Comparison of ENCODE assay signal across 22 cellular contexts in genomic region chr20:52524865-52525264, GRCh38.
"Had no signal": no experiment of that assay in that cellular context is flagged by ENCODE, and none has a peak within 500 bp of the region (broad histone marks: within the 10 kb centered on the region; RNA-seq: fewer than 3 reads in every experiment).

No MANE protein-coding gene starts in this region.

- H3K27ac ChIP-seq: cardiac muscle cell, epithelial cell of prostate, left ventricle myocardium inferior, transverse colon had no signal

- H3K36me3 Mint-ChIP-seq: stimulated activated naive B cell treated with anti-CD40 and anti-IgM and Interleukin-4, amounts not matched to agents 10 μg/mL and 1 μg/mL and 100 μg/mL, for 72 hours had no signal

- H3K9me3 ChIP-seq: transverse colon had no signal

- H3K27ac Mint-ChIP-seq: activated naive CD8-positive, alpha-beta T cell treated with anti-CD3 and anti-CD28 coated beads for 36 hours; activated T-helper 2 cell treated with anti-CD3 and anti-CD28 coated beads, Interferon-gamma antibody, Interleukin-2, Interleukin-4, amounts not matched to agents 10 μg/mL and 5 μg/mL and 100 μg/mL, durations not matched to agents 14 hours and 24 hours and 36 hours; mesothelial cell of epicardium; stimulated activated naive B cell treated with anti-CD40 and anti-IgM and Interleukin-4, amounts not matched to agents 10 μg/mL and 1 μg/mL and 100 μg/mL, for 72 hours had no signal

- H3K4me1 ChIP-seq: left ventricle myocardium inferior, transverse colon had no signal

- H3K27me3 ChIP-seq: cardiac muscle cell, transverse colon had no signal

- H3K4me3 ChIP-seq: cardiac muscle cell, left ventricle myocardium inferior, transverse colon had no signal

- H3K4me1 Mint-ChIP-seq: activated naive CD8-positive, alpha-beta T cell treated with anti-CD3 and anti-CD28 coated beads for 36 hours; naive thymus-derived CD8-positive, alpha-beta T cell; stimulated activated naive B cell treated with anti-CD40 and anti-IgM and Interleukin-4, amounts not matched to agents 10 μg/mL and 1 μg/mL and 100 μg/mL, for 72 hours had no signal

- H3K9me3 Mint-ChIP-seq: activated T-helper 2 cell treated with anti-CD3 and anti-CD28 coated beads, Interferon-gamma antibody, Interleukin-2, Interleukin-4, amounts not matched to agents 10 μg/mL and 5 μg/mL and 100 μg/mL, durations not matched to agents 14 hours and 24 hours and 36 hours had no signal

- H3K4me3 Mint-ChIP-seq: activated naive CD8-positive, alpha-beta T cell treated with anti-CD3 and anti-CD28 coated beads for 36 hours; mesothelial cell of epicardium; naive thymus-derived CD8-positive, alpha-beta T cell; stimulated activated naive B cell treated with anti-CD40 and anti-IgM and Interleukin-4, amounts not matched to agents 10 μg/mL and 1 μg/mL and 100 μg/mL, for 72 hours had no signal

- DNase-seq: activated CD4-positive, alpha-beta T cell treated with anti-CD3 and anti-CD28 coated beads for 1 hour; activated CD4-positive, alpha-beta T cell treated with anti-CD3 and anti-CD28 coated beads, Interleukin-2, amount 50 U/mL, for 1 hour; activated naive CD4-positive, alpha-beta T cell; activated naive CD8-positive, alpha-beta T cell treated with anti-CD3 and anti-CD28 coated beads for 36 hours; activated T-cell treated with anti-CD3 and anti-CD28 coated beads, Interleukin-2, amount 50 U/mL, for 1 hour; amniotic stem cell; cortex of kidney; foreskin fibroblast; kidney glomerular epithelial cell; left ventricle myocardium inferior; mammary epithelial cell; naive thymus-derived CD8-positive, alpha-beta T cell; stimulated activated CD4-positive, alpha-beta T cell treated with anti-CD3 and anti-CD28 coated beads, Interleukin-2, amount 100 ng/mL, for 48 hours; stimulated activated CD8-positive, alpha-beta memory T cell treated with anti-CD3 and anti-CD28 coated beads, Interleukin-4, amount 100 ng/mL, for 48 hours; stimulated activated naive B cell treated with anti-CD40 and anti-IgM and Interleukin-4, amounts not matched to agents 10 μg/mL and 1 μg/mL and 100 μg/mL, for 72 hours; T-helper 9 cell; transverse colon had no signal

- ATAC-seq: naive thymus-derived CD8-positive, alpha-beta T cell; sciatic nerve; stimulated activated naive B cell treated with anti-CD40 and anti-IgM and Interleukin-4, amounts not matched to agents 10 μg/mL and 1 μg/mL and 100 μg/mL, for 72 hours had no signal

- H3K36me3 ChIP-seq: cardiac muscle cell, left ventricle myocardium inferior, transverse colon had no signal
